ENCODE assay signal across 22 cellular contexts in genomic region chr3:85384372-85384771, GRCh38.
A peak's percentile ranks its signal among the peaks of the same experiment; 100 is the strongest.
DNase-seq lines count a peak whose midpoint lies in the region; ATAC-seq and TF ChIP-seq lines count a peak whose summit lies in the region.
"Had no signal": no experiment of that assay in that cellular context is flagged by ENCODE, and none has a peak within 500 bp of the region (broad histone marks: within the 10 kb centered on the region; RNA-seq: fewer than 3 reads in every experiment).

No MANE protein-coding gene starts in this region.

- H3K9me3 ChIP-seq in left ventricle myocardium inferior (replicated peaks): no peaks in the 10 kb centered on the region
- H3K9me3 ChIP-seq: BE2C, BLaER1 had no signal

- ATAC-seq in Right ventricle myocardium superior (ENCODE audit: poor library complexity): no peak
- ATAC-seq: GM12878 had no signal

- H3K36me3 ChIP-seq in left ventricle myocardium inferior: no peaks in the 10 kb centered on the region
- H3K36me3 ChIP-seq: BE2C, BLaER1 had no signal

- H3K4me1 ChIP-seq in left ventricle myocardium inferior: no peaks in the 10 kb centered on the region
- H3K4me1 ChIP-seq: BLaER1 had no signal

- no peak overlapping the region for H3K4me3 ChIP-seq in left ventricle myocardium inferior
- H3K4me3 ChIP-seq: BLaER1, GM12878 had no signal

- no peak for TF ChIP-seq CTCF in left ventricle myocardium inferior (IDR thresholded peaks at IDR 0.05; ENCODE audit: borderline replicate concordance)

- DNase-seq in Right ventricle myocardium superior (peak; percentile 33), left ventricle myocardium inferior (no peak), mesenteric fat pad (ENCODE audit: low spot score) (peak; percentile 69), NCI-H2196 treated with DMSO at 0.1 percent for 48 hours (lab: John Stamatoyannopoulos, UW; ENCODE audit: unreplicated experiment) (no peak)
- no peak for DNase-seq in stimulated activated CD4-positive, alpha-beta T cell treated with anti-CD3 and anti-CD28 coated beads, Interleukin-12 subunit alpha, Interleukin-12 subunit beta, amount 100 ng/mL, for 4 hours
- DNase-seq: 8988T; ACHN; BE2C; C1 segment of cervical spinal cord; CD4-positive, alpha-beta memory T cell; CD4-positive, CD25-positive, alpha-beta regulatory T cell; CD8-positive, alpha-beta memory T cell; COR-L47; DMS 273 treated with DMSO at 0.1 percent for 48 hours; DMS153; DMS53; DMS79; DND-41; EL; GDM1 had no signal

- H3K27me3 ChIP-seq in left ventricle myocardium inferior (ENCODE audit: low read depth): no peaks in the 10 kb centered on the region
- H3K27me3 ChIP-seq: BE2C, BLaER1 had no signal

- no peak overlapping the region for H3K27ac ChIP-seq in left ventricle myocardium inferior (replicated peaks)
- H3K27ac ChIP-seq: BLaER1 had no signal

- intact Hi-C loops in Right ventricle myocardium superior (cut with DNase I): no loop called here
- intact Hi-C loops in left ventricle myocardium inferior (cut with micrococcal nuclease): no loop called here

Comparison
In these comparisons a context has a peak if more than half of its experiments do, and no peak if none do; other contexts are left out.
1. DNase-seq: peak in Right ventricle myocardium superior (single experiment) and mesenteric fat pad (single experiment); none in left ventricle myocardium inferior (single experiment), stimulated activated CD4-positive, alpha-beta T cell treated with anti-CD3 and anti-CD28 coated beads, Interleukin-12 subunit alpha, Interleukin-12 subunit beta, amount 100 ng/mL, for 4 hours (single experiment) and NCI-H2196 treated with DMSO at 0.1 percent for 48 hours (single experiment).